Comparison of ENCODE assay signal across 20 cellular contexts in genomic region chr4:12912896-12913418, GRCh38.
DNase-seq lines count a peak whose midpoint lies in the region; ATAC-seq, FAIRE-seq and TF ChIP-seq lines count a peak whose summit lies in the region.
"Had no signal": no experiment of that assay in that cellular context is flagged by ENCODE, and none has a peak within 500 bp of the region (broad histone marks: within the 10 kb centered on the region; RNA-seq: fewer than 3 reads in every experiment).

No MANE protein-coding gene starts in this region.

- TF ChIP-seq RAD21 in HepG2 (CRISPR knock-in tag; IDR thresholded peaks at IDR 0.05), result no peak

- intact Hi-C loops in heart left ventricle (cut with DNase I) (no loop called here), Right ventricle myocardium inferior (cut with DNase I) (no loop called here), HepG2 (cut with micrococcal nuclease; ENCODE audit: unreplicated experiment) (no loop called here), right lobe of liver (cut with DNase I) (no loop called here)

- TF ChIP-seq EP300 in HepG2 (IDR thresholded peaks at IDR 0.05; ENCODE audit: low read depth in 2 of 2, low read length in 2 of 2) (peak in 1 of 2 experiments; percentile 8; a peak in 1 of 4 replicates), HepG2 (CRISPR knock-in tag; IDR thresholded peaks at IDR 0.05; ENCODE audit: borderline replicate concordance) (no peak)

- H3K27me3 ChIP-seq in heart left ventricle (no peaks in the 10 kb centered on the region), HepG2 (ENCODE audit: control insufficient read depth in 1 of 2, insufficient read depth in 2 of 2, low read length in 2 of 2) (no peaks in the 10 kb centered on the region), right lobe of liver (no peaks in the 10 kb centered on the region)
- H3K27me3 ChIP-seq: BLaER1 treated with 17β-estradiol and CSF1 and Interleukin-3, amounts not matched to agents 10 nM and 100 nM had no signal

- peaks cover 0 to 21% (median 7%) of the 10 kb centered on the region in 12 donors for H3K9me3 ChIP-seq in heart left ventricle
- H3K9me3 ChIP-seq in HepG2 (ENCODE audit: low read length), result peaks cover 8% of the 10 kb centered on the region
- H3K9me3 ChIP-seq in right lobe of liver, result peaks cover 0 to 6% (median 0%) of the 10 kb centered on the region in 4 donors
- H3K9me3 ChIP-seq: A549, Caco-2 had no signal

- ATAC-seq in heart left ventricle, result peak in 3 of 4 donors; percentile 38 to 42 (median 41)
- ATAC-seq in Right ventricle myocardium inferior, result no peak
- peak; percentile 70 for ATAC-seq in HepG2
- no peak for ATAC-seq in right lobe of liver
- ATAC-seq in GM21515 (IDR thresholded peaks at IDR 0.05; ENCODE audit: unreplicated experiment), result no peak
- ATAC-seq: A549; CD8-positive, alpha-beta T cell had no signal

- no peak overlapping the region for H3K27ac ChIP-seq in heart left ventricle
- no peak overlapping the region for H3K27ac ChIP-seq in HepG2 (ENCODE audit: extremely low read length, insufficient read depth, low read length)
- no peak overlapping the region for H3K27ac ChIP-seq in right lobe of liver
- H3K27ac ChIP-seq: 22Rv1; A549; BLaER1 treated with 17β-estradiol and CSF1 and Interleukin-3, amounts not matched to agents 10 nM and 100 nM; C4-2B had no signal

- H3K4me1 ChIP-seq in heart left ventricle (peaks cover 0 to 16% (median 0%) of the 10 kb centered on the region in 12 donors), HepG2 (ENCODE audit: insufficient read depth, low read length) (peaks cover 15% of the 10 kb centered on the region), right lobe of liver (no peaks in the 10 kb centered on the region)
- H3K4me1 ChIP-seq: A549; BLaER1 treated with 17β-estradiol and CSF1 and Interleukin-3, amounts not matched to agents 10 nM and 100 nM; Caco-2 had no signal

- CTCF ChIA-PET in HepG2 (lab: Yijun Ruan, JAX; ENCODE audit: low intra/inter-chr PET ratio, low total read pairs), result no interaction called here

- in situ Hi-C loops in HepG2 (cut with HindIII; ENCODE audit: extremely low pct_ligation_motif_present, low pct_unique_long_range_greater_than_20kb), result no loop called here

- no peaks in the 10 kb centered on the region for H4K20me1 ChIP-seq in HepG2 (ENCODE audit: insufficient read depth, low read length)
- H4K20me1 ChIP-seq: BLaER1 treated with 17β-estradiol and CSF1 and Interleukin-3, amounts not matched to agents 10 nM and 100 nM had no signal

- H3K36me3 ChIP-seq in heart left ventricle, result no peaks in the 10 kb centered on the region
- H3K36me3 ChIP-seq in HepG2 (replicated peaks in 1 of 2; ENCODE audit: control insufficient read depth in 1 of 2, insufficient read depth in 2 of 2, low read length in 2 of 2), result no peaks in the 10 kb centered on the region
- H3K36me3 ChIP-seq in right lobe of liver, result no peaks in the 10 kb centered on the region
- H3K36me3 ChIP-seq: BLaER1 treated with 17β-estradiol and CSF1 and Interleukin-3, amounts not matched to agents 10 nM and 100 nM had no signal

- POLR2A ChIA-PET in HepG2 (lab: Yijun Ruan, JAX), result interaction anchor here (0.9 to 2.4 kb wide), 3 partner anchors 9 to 37 kb away, joined by 3 to 20 read pairs (median 4); no protein-coding TSS in a partner anchor

- BruUV-seq in HepG2 (replicated peaks; lab: Mats Ljungman, UMichigan), result no TSS peak

- H3K9ac ChIP-seq in HepG2 (ENCODE audit: insufficient read depth, low read depth, low read length), result 0 out of 2 replicates have a peak overlapping the region, but pooled peaks have one; percentile 21
- H3K9ac ChIP-seq: BLaER1 treated with 17β-estradiol and CSF1 and Interleukin-3, amounts not matched to agents 10 nM and 100 nM had no signal

- 55 to 74% (median 65%) methylated on average over 2 of the region's 2 CpGs for WGBS in heart left ventricle, 4 donors
- 29% methylated on average over 1 of the region's 2 CpGs for whole genome bisulfite sequencing in HepG2 (ENCODE audit: low lambda C conversion rate)
- WGBS in right lobe of liver (ENCODE audit: insufficient coverage, low coverage, low lambda C conversion rate, missing lambda C conversion rate), result no CpG with 5 or more reads among the region's 2 CpGs

- H3K79me2 ChIP-seq in HepG2 (ENCODE audit: insufficient read depth, low read length), result no peaks in the 10 kb centered on the region

- TF ChIP-seq CTCF in heart left ventricle (IDR thresholded peaks at IDR 0.05), result no peak
- TF ChIP-seq CTCF in HepG2 (CRISPR knock-in tag; IDR thresholded peaks at IDR 0.05), result no peak
- TF ChIP-seq CTCF in right lobe of liver (IDR thresholded peaks at IDR 0.05), result no peak

- DNase-seq in heart left ventricle (peak in 1 of 5 donors; percentile 21), Right ventricle myocardium inferior (ENCODE audit: missing footprints) (no peak), HepG2 (ENCODE audit: low spot score) (no peak), right lobe of liver (no peak)
- DNase-seq: AML-193; Caco-2; Calu3; CD4-positive, alpha-beta T cell; CD8-positive, alpha-beta T cell; DMS79 treated with DMSO at 0.1 percent for 48 hours; GF-D8 had no signal

- no peak for FAIRE-seq in HepG2 (lab: Jason Lieb, UNC)
- FAIRE-seq: A549, D721Med, G401.6, GM12891, GM19239 had no signal

- H2AFZ ChIP-seq in HepG2 (ENCODE audit: low read length), result no peak overlapping the region

- TF ChIP-seq POLR2A in heart left ventricle (IDR thresholded peaks at IDR 0.05) (no peak), HepG2 (IDR thresholded peaks at IDR 0.05; ENCODE audit: insufficient read depth in 1 of 2, low read depth in 2 of 2, low read length in 2 of 2) (no peak), right lobe of liver (IDR thresholded peaks at IDR 0.05) (no peak)

- H3K4me3 ChIP-seq in heart left ventricle (no peak overlapping the region), HepG2 (replicated peaks in 1 of 3; ENCODE audit: insufficient read depth in 1 of 3, low read depth in 2 of 3, low read length in 3 of 3) (no peak overlapping the region), right lobe of liver (no peak overlapping the region)
- H3K4me3 ChIP-seq: A549; BLaER1 treated with 17β-estradiol and CSF1 and Interleukin-3, amounts not matched to agents 10 nM and 100 nM had no signal

- H3K4me2 ChIP-seq in HepG2 (ENCODE audit: low read depth, low read length), result no peak overlapping the region; the same call in 1 of the 2 replicates
- H3K4me2 ChIP-seq: A549; BLaER1 treated with 17β-estradiol and CSF1 and Interleukin-3, amounts not matched to agents 10 nM and 100 nM had no signal

TF ChIP-seq in HepG2, 621 proteins besides CTCF, POLR2A, EP300 and RAD21 (continues in another document):
- TF ChIP-seq SMAD3 (CRISPR knock-in tag; IDR thresholded peaks at IDR 0.05), result no peak
- TF ChIP-seq, protein P1, sequence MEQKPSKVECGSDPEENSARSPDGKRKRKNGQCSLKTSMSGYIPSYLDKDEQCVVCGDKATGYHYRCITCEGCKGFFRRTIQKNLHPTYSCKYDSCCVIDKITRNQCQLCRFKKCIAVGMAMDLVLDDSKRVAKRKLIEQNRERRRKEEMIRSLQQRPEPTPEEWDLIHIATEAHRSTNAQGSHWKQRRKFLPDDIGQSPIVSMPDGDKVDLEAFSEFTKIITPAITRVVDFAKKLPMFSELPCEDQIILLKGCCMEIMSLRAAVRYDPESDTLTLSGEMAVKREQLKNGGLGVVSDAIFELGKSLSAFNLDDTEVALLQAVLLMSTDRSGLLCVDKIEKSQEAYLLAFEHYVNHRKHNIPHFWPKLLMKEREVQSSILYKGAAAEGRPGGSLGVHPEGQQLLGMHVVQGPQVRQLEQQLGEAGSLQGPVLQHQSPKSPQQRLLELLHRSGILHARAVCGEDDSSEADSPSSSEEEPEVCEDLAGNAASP (CRISPR knock-in tag; IDR thresholded peaks at IDR 0.05; ENCODE audit: borderline replicate concordance), result peak; percentile 42; the same call in 1 of the 2 replicates
- no peak for TF ChIP-seq ZBTB7B (CRISPR knock-in tag; IDR thresholded peaks at IDR 0.05)
- TF ChIP-seq ZNF614 (CRISPR knock-in tag; IDR thresholded peaks at IDR 0.05; ENCODE audit: borderline replicate concordance), result no peak
- no peak for TF ChIP-seq KLF12 (CRISPR knock-in tag; IDR thresholded peaks at IDR 0.05; ENCODE audit: borderline replicate concordance)
- TF ChIP-seq GFI1 (CRISPR knock-in tag; IDR thresholded peaks at IDR 0.05; ENCODE audit: borderline replicate concordance), result no peak
- TF ChIP-seq ZNF501 (CRISPR knock-in tag; IDR thresholded peaks at IDR 0.05), result no peak
- no peak for TF ChIP-seq SMARCC2 (IDR thresholded peaks at IDR 0.05)
- TF ChIP-seq, protein P2, sequence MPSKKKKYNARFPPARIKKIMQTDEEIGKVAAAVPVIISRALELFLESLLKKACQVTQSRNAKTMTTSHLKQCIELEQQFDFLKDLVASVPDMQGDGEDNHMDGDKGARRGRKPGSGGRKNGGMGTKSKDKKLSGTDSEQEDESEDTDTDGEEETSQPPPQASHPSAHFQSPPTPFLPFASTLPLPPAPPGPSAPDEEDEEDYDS (CRISPR knock-in tag; IDR thresholded peaks at IDR 0.05), result no peak

Comparison
In these comparisons a context has a peak if more than half of its experiments do, and no peak if none do; other contexts are left out.
1. ATAC-seq: peak in heart left ventricle (3 of 4) and HepG2 (single experiment); none in Right ventricle myocardium inferior (single experiment), right lobe of liver (0 of 4) and GM21515 (single experiment).